In genomic region chr5:158553946-158554336, GRCh38 we compare ENCODE assay signal across 13 cellular contexts.
A peak's percentile ranks its signal among the peaks of the same experiment; 100 is the strongest.
DNase-seq lines count a peak whose midpoint lies in the region; ATAC-seq and TF ChIP-seq lines count a peak whose summit lies in the region.
"Had no signal": no experiment of that assay in that cellular context is flagged by ENCODE, and none has a peak within 500 bp of the region (broad histone marks: within the 10 kb centered on the region; RNA-seq: fewer than 3 reads in every experiment).

No MANE protein-coding gene starts in this region.

- H3K4me2 ChIP-seq in GM23248 (ENCODE audit: unreplicated experiment), result peak overlapping the region; percentile 51
- H3K4me2 ChIP-seq in smooth muscle cell, result no peak overlapping the region
- H3K4me2 ChIP-seq: A549 had no signal

- no peaks in the 10 kb centered on the region for H3K79me2 ChIP-seq in GM23248 (ENCODE audit: insufficient read depth)
- no peaks in the 10 kb centered on the region for H3K79me2 ChIP-seq in smooth muscle cell (ENCODE audit: low read depth)

- in situ Hi-C loops in GM23248 (cut with MboI), result no loop called here
- in situ Hi-C loops in ACHN (cut with HindIII; ENCODE audit: low pct_ligation_motif_present, low pct_unique_long_range_greater_than_20kb, low sequenced_read_pairs), result no loop called here

- WGBS in GM23248 (ENCODE audit: low coverage in 1 of 2, low lambda C conversion rate in 2 of 2, missing lambda C conversion rate in 2 of 2), 2 experiments, result 35 to 36% methylated on average over 6 of the region's 6 CpGs
- WGBS in right cardiac atrium, result 66% methylated on average over 6 of the region's 6 CpGs
- WGBS in smooth muscle cell (ENCODE audit: low lambda C conversion rate), result 84% methylated on average over 6 of the region's 6 CpGs

- TF ChIP-seq CTCF in fibroblast of mammary gland (conservative IDR thresholded peaks at IDR 0.05; ENCODE audit: control insufficient read depth, insufficient read depth, low read depth, low read length), result no peak
- TF ChIP-seq CTCF in smooth muscle cell (IDR thresholded peaks at IDR 0.05; ENCODE audit: borderline replicate concordance, insufficient read depth, poor library complexity, severe bottlenecking), result no peak

- H4K20me1 ChIP-seq in GM23248 (ENCODE audit: insufficient read depth) (no peaks in the 10 kb centered on the region), smooth muscle cell (ENCODE audit: low read depth) (no peaks in the 10 kb centered on the region)

- no peak overlapping the region for H3K9ac ChIP-seq in GM23248
- no peak overlapping the region for H3K9ac ChIP-seq in smooth muscle cell (ENCODE audit: low read depth)

- peak overlapping the region; percentile 66 for H2AFZ ChIP-seq in GM23248
- H2AFZ ChIP-seq in smooth muscle cell (ENCODE audit: low read depth), result peak overlapping the region; percentile 69

- H3K27me3 ChIP-seq in GM23248 (replicated peaks; ENCODE audit: insufficient read depth), result no peaks in the 10 kb centered on the region
- no peaks in the 10 kb centered on the region for H3K27me3 ChIP-seq in right cardiac atrium (ENCODE audit: control insufficient read depth, insufficient read depth)
- no peaks in the 10 kb centered on the region for H3K27me3 ChIP-seq in smooth muscle cell (ENCODE audit: low read depth)

- H3K4me3 ChIP-seq in GM23248 (no peak overlapping the region), fibroblast of mammary gland (ENCODE audit: control insufficient read depth, low read depth, low read length) (no peak overlapping the region), right cardiac atrium (ENCODE audit: low read length) (no peak overlapping the region), smooth muscle cell (no peak overlapping the region)
- H3K4me3 ChIP-seq: A549, GM12878 had no signal

- intact Hi-C loops in right cardiac atrium (cut with DNase I), result no loop called here

- no peaks in the 10 kb centered on the region for H3K9me3 ChIP-seq in GM23248 (ENCODE audit: low read depth)
- no peaks in the 10 kb centered on the region for H3K9me3 ChIP-seq in right cardiac atrium (ENCODE audit: control insufficient read depth, low read length)
- no peaks in the 10 kb centered on the region for H3K9me3 ChIP-seq in smooth muscle cell (replicated peaks; ENCODE audit: low read depth)
- H3K9me3 ChIP-seq: A549 had no signal

- H3K36me3 ChIP-seq in GM23248 (ENCODE audit: low read depth) (no peaks in the 10 kb centered on the region), smooth muscle cell (ENCODE audit: low read depth) (no peaks in the 10 kb centered on the region)

- H3K9me2 ChIP-seq in GM23248 (ENCODE audit: insufficient read depth), result no peaks in the 10 kb centered on the region

- ATAC-seq in right cardiac atrium (peak; percentile 20 to 33), HG02571 (IDR thresholded peaks at IDR 0.05; ENCODE audit: unreplicated experiment) (no peak)
- ATAC-seq: A549 had no signal

- DNase-seq in GM23248 (no peak), fibroblast of mammary gland (ENCODE audit: low read depth) (peak; percentile 25), right cardiac atrium (no peak), smooth muscle cell (lab: John Stamatoyannopoulos, UW; ENCODE audit: unreplicated experiment) (no peak), ACHN (no peak), putamen (ENCODE audit: low spot score) (no peak)
- DNase-seq: GDM1, GOT3, NCI-H1930, NCI-H510A treated with DMSO at 0.1 percent for 48 hours had no signal

- H3K27ac ChIP-seq in GM23248 (peak overlapping the region; percentile 64), right cardiac atrium (ENCODE audit: low read length) (peak overlapping the region; percentile 51), smooth muscle cell (ENCODE audit: low read depth) (no peak overlapping the region)
- H3K27ac ChIP-seq: A549 had no signal

- H3F3A ChIP-seq in GM23248 (ENCODE audit: insufficient read depth) (peaks cover 29% of the 10 kb centered on the region), smooth muscle cell (ENCODE audit: low read depth) (no peaks in the 10 kb centered on the region)

- H3K4me1 ChIP-seq in GM23248 (ENCODE audit: insufficient read depth) (peaks cover 18% of the 10 kb centered on the region), right cardiac atrium (ENCODE audit: control insufficient read depth, insufficient read depth, low read length) (no peaks in the 10 kb centered on the region), smooth muscle cell (ENCODE audit: low read depth) (peaks cover 5% of the 10 kb centered on the region)
- H3K4me1 ChIP-seq: A549 had no signal
